ENCODE assay signal across 9 cellular contexts in genomic region chr2:28643911-28644334, GRCh38.
DNase-seq lines count a peak whose midpoint lies in the region; ATAC-seq and TF ChIP-seq lines count a peak whose summit lies in the region.
"Had no signal": no experiment of that assay in that cellular context is flagged by ENCODE, and none has a peak within 500 bp of the region (broad histone marks: within the 10 kb centered on the region; RNA-seq: fewer than 3 reads in every experiment).

No MANE protein-coding gene starts in this region.

- H3K27me3 ChIP-seq in stomach smooth muscle (ENCODE audit: control insufficient read depth in 1 of 2, insufficient read depth in 2 of 2, low read length in 2 of 2), result no peaks in the 10 kb centered on the region

- TF ChIP-seq CTCF in fibroblast of villous mesenchyme (IDR thresholded peaks at IDR 0.05; ENCODE audit: insufficient read depth, low read depth, low read length), result no peak

- peak; percentile 91 for DNase-seq in HT1080 (ENCODE audit: low read depth)
- peak; percentile 81 for DNase-seq in SW480 (ENCODE audit: low spot score)
- DNase-seq in fibroblast of villous mesenchyme (ENCODE audit: low read depth), result peak; percentile 90
- no peak for DNase-seq in NCI-H526 treated with DMSO at 0.1 percent for 48 hours (lab: John Stamatoyannopoulos, UW)
- DNase-seq in NCI-H510A treated with DMSO at 0.1 percent for 48 hours (lab: John Stamatoyannopoulos, UW), result no peak
- DNase-seq in GOT3 (lab: John Stamatoyannopoulos, UW), result no peak
- DNase-seq: glutamatergic neuron had no signal

- no peak overlapping the region for H3K4me3 ChIP-seq in fibroblast of villous mesenchyme (ENCODE audit: low read depth, low read length)
- no peak overlapping the region for H3K4me3 ChIP-seq in stomach smooth muscle (ENCODE audit: low read length in 2 of 2)

- no peak for ATAC-seq in GM21723 (IDR thresholded peaks at IDR 0.05; ENCODE audit: unreplicated experiment)

- H3K9me3 ChIP-seq in stomach smooth muscle (ENCODE audit: control insufficient read depth in 2 of 2, low read length in 2 of 2), result no peaks in the 10 kb centered on the region

- no peaks in the 10 kb centered on the region for H3K36me3 ChIP-seq in stomach smooth muscle (ENCODE audit: control insufficient read depth in 2 of 2, insufficient read depth in 2 of 2, low read length in 2 of 2)

- H3K27ac ChIP-seq in stomach smooth muscle (ENCODE audit: low read length), result peak overlapping the region; percentile 37

- H3K9ac ChIP-seq in stomach smooth muscle (ENCODE audit: low read length in 2 of 2), result no peak overlapping the region

- H3K4me1 ChIP-seq in stomach smooth muscle (ENCODE audit: control insufficient read depth, insufficient read depth, low read length), result peaks cover 38% of the 10 kb centered on the region

Comparison
In these comparisons a context has a peak if more than half of its experiments do, and no peak if none do; other contexts are left out.
1. DNase-seq: peak in HT1080 (single experiment), SW480 (single experiment) and fibroblast of villous mesenchyme (single experiment); none in NCI-H526 treated with DMSO at 0.1 percent for 48 hours (single experiment), NCI-H510A treated with DMSO at 0.1 percent for 48 hours (single experiment) and GOT3 (single experiment).